Comparison of ENCODE assay signal across 8 cellular contexts in the genomic region with DNA sequence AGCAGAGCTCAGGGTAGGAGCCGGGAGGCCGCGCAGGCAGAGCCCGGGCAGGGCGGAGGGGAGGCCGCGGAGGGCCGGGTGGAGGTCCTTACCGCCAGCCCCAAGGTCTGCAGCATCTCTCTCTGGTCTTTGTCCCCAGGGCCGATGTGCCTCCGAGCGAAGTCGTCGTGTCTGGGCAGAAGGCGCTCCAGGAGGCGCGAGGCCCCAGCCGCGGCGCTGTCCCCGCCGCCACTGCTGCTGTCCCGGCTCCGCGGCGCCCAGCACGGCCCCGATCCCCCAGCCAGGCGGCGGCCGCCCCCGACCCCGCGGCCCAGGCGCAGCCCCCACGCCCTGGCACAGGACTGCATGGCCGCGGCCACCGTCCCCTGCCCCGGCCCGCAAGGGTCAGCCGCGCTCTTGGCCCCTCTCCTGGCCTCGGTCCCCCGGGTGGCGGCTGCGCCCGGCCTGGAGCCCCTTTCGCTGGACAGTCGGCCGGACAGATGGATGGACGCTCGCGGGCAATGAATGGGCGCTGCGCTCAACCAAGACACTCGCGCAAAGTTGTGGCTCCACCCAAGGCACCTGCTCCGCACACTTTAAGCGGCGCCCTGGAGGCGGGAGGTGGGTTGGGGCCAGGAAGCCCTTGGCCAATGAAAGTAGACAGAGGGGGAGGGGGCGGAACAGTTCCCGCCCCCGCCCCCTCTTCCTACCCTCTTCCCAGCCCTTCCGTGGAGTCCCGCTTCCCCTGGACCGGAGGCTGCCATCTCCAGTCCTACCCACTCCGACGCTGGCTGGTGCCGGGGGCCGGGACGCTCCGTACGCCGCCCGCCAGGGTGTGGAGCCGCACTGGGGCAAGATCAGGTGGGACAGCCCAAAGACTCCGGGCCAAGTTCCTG. TPM values are rescaled to one million over a fixed set of nuclear protein-coding genes. Genes with fewer than 3 reads are reported as not detected.
A peak's percentile ranks its signal among the peaks of the same experiment; 100 is the strongest.
DNase-seq lines count a peak whose midpoint lies in the region; ATAC-seq, FAIRE-seq and TF ChIP-seq lines count a peak whose summit lies in the region.

A gene (minus strand): TSS at position 577 of the 875 bp plus-strand sequence. CDS start 230 bp downstream, at position 347.

- H3K27me3 Mint-ChIP-seq in activated T-cell treated with anti-CD3 and anti-CD28 coated beads, Interleukin-2, amount 50 U/mL, for 72 hours (ENCODE audit: low read depth), result peaks cover 69% of the 10 kb centered on the region

- H3K4me3 Mint-ChIP-seq in activated T-cell treated with anti-CD3 and anti-CD28 coated beads, Interleukin-2, amount 50 U/mL, for 72 hours, result peak within 1 kb of the TSS; percentile 87 to 94

- ATAC-seq in GM18858 (IDR thresholded peaks at IDR 0.05; ENCODE audit: unreplicated experiment) (peak; percentile 81), HG03025 (IDR thresholded peaks at IDR 0.05; ENCODE audit: low FRiP score, unreplicated experiment) (peak; percentile 80), omental fat pad (ENCODE audit: low FRiP score) (peak; percentile 86)
- ATAC-seq in activated T-cell treated with anti-CD3 and anti-CD28 coated beads, Interleukin-2, amount 50 U/mL, for 72 hours (replicated peaks in 1 of 2), result peak; percentile 79

- TF ChIP-seq CTCF in omental fat pad (IDR thresholded peaks at IDR 0.05), result no peak

- DNase-seq in NCI-H524 (lab: John Stamatoyannopoulos, UW) (peak; percentile 88 to 94), germinal center (ENCODE audit: low spot score) (peak; percentile 60), omental fat pad (ENCODE audit: low spot score) (peak; percentile 23), ureter (ENCODE audit: low spot score) (peak; percentile 76)
- DNase-seq in activated T-cell treated with anti-CD3 and anti-CD28 coated beads, Interleukin-2, amount 50 U/mL, for 72 hours, result peak; percentile 48 to 52

- H3K9me3 Mint-ChIP-seq in activated T-cell treated with anti-CD3 and anti-CD28 coated beads, Interleukin-2, amount 50 U/mL, for 72 hours, result no peaks in the 10 kb centered on the region

- no peaks in the 10 kb centered on the region for H3K36me3 Mint-ChIP-seq in activated T-cell treated with anti-CD3 and anti-CD28 coated beads, Interleukin-2, amount 50 U/mL, for 72 hours (ENCODE audit: insufficient read depth in 2 of 2)

- peaks cover 21% of the 10 kb centered on the region for H3K4me1 Mint-ChIP-seq in activated T-cell treated with anti-CD3 and anti-CD28 coated beads, Interleukin-2, amount 50 U/mL, for 72 hours (ENCODE audit: low read depth)

- peak; percentile 96 for FAIRE-seq in A204.1 (lab: Jason Lieb, UNC)

- H3K27ac Mint-ChIP-seq in activated T-cell treated with anti-CD3 and anti-CD28 coated beads, Interleukin-2, amount 50 U/mL, for 72 hours, result peak within 1 kb of the TSS; percentile 21

RNA-seq across cellular contexts. Expression of the gene that starts here (rescaled TPM):
- total RNA-seq in activated T-cell treated with anti-CD3 and anti-CD28 coated beads, Interleukin-2, amount 50 U/mL, for 72 hours, result 1 to 10 TPM; 1.2 to 5.2 TPM
- 1 to 10 TPM in 1 of 4 donors, under 1 TPM in 2, not detected in 1; 0.13 to 1.7 (median 0.46) TPM for total RNA-seq in omental fat pad
- 117 TPM for total RNA-seq in ureter

Comparison
In these comparisons a context has a peak if more than half of its experiments do, and no peak if none do; other contexts are left out.
1. Peak in every context shown above with its lines: DNase-seq and ATAC-seq.
2. RNA of the gene that starts here (total RNA-seq): 117 TPM in ureter (single experiment); 1.2 to 5.2 TPM in activated T-cell treated with anti-CD3 and anti-CD28 coated beads, Interleukin-2, amount 50 U/mL, for 72 hours and 0.13 to 1.7 TPM in omental fat pad; every median in the first group is over 10 times any median in the second.
3. DNase-seq: peak in every context shown above with its lines; median percentile 91 in NCI-H524; 76 in ureter; 60 in germinal center; 50 in activated T-cell treated with anti-CD3 and anti-CD28 coated beads, Interleukin-2, amount 50 U/mL, for 72 hours; 23 in omental fat pad.